ENCODE assay signal across 13 cellular contexts in the genomic region with DNA sequence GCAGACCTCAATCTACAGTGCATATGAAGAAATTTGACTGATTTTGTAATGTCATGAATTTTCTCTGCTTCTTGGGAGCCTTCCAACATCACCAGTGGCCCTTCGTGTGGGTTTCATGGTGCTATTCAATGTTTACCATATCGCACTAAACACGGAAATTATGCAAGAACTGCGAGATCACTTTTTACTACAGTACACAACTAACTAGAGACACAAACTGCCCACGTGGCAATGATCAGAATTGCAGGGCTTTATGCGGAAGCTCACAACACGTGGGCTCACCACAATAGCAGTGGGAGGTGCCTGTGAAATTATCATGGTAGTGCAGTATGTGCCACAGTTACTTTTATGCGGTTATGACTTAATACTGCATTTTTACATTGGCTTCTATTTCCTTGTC.
DNase-seq lines count a peak whose midpoint lies in the region; ATAC-seq, FAIRE-seq and TF ChIP-seq lines count a peak whose summit lies in the region.
"Had no signal": no experiment of that assay in that cellular context is flagged by ENCODE, and none has a peak within 500 bp of the region (broad histone marks: within the 10 kb centered on the region; RNA-seq: fewer than 3 reads in every experiment).

No MANE protein-coding gene starts in this region.

- no peak overlapping the region for H3K4me3 Mint-ChIP-seq in MCF 10A (ENCODE audit: unreplicated experiment)
- no peak overlapping the region for H3K4me3 Mint-ChIP-seq in activated CD4-positive, alpha-beta T cell treated with anti-CD3 and anti-CD28 coated beads, Interleukin-2, amount 10 ng/mL, durations not matched to agents 7 days and 5 days
- peak overlapping the region in 4 of 5 donors; percentile 36 to 56 (median 42) for H3K4me3 Mint-ChIP-seq in immature natural killer cell
- H3K4me3 Mint-ChIP-seq: T-helper 1 cell treated with Interleukin-12 subunit alpha and Interleukin-12 subunit beta and Interleukin-4 antibody, amounts not matched to agents 30 μg/mL and 1 μg/mL, for 36 hours had no signal

- H3K9me3 Mint-ChIP-seq in MCF 10A (ENCODE audit: unreplicated experiment) (no peaks in the 10 kb centered on the region), immature natural killer cell (peaks cover 0 to 2% (median 0%) of the 10 kb centered on the region in 6 donors)
- H3K9me3 Mint-ChIP-seq in activated CD4-positive, alpha-beta T cell treated with anti-CD3 and anti-CD28 coated beads, Interleukin-2, amount 10 ng/mL, durations not matched to agents 7 days and 5 days, result peaks cover 9% of the 10 kb centered on the region

- POLR2A ChIA-PET in MCF 10A (lab: Yijun Ruan, JAX), result interaction anchor here (1.1 kb wide), 1 partner anchor 450 kb away, joined by 3 read pairs; a partner anchor contains a TSS
- POLR2A ChIA-PET in activated CD4-positive, alpha-beta T cell treated with anti-CD3 and anti-CD28 coated beads, Interleukin-2, amount 10 ng/mL, durations not matched to agents 7 days and 5 days (lab: Charles Lee), result no interaction called here

- H3K36me3 Mint-ChIP-seq in MCF 10A (ENCODE audit: insufficient read depth, unreplicated experiment) (no peaks in the 10 kb centered on the region), immature natural killer cell (no peaks in the 10 kb centered on the region)
- no peaks in the 10 kb centered on the region for H3K36me3 Mint-ChIP-seq in activated CD4-positive, alpha-beta T cell treated with anti-CD3 and anti-CD28 coated beads, Interleukin-2, amount 10 ng/mL, durations not matched to agents 7 days and 5 days (ENCODE audit: low read depth)

- 74% methylated on average over 8 of the region's 8 CpGs for WGBS in mammary epithelial cell (ENCODE audit: low coverage, missing lambda C conversion rate)

- H2AFZ ChIP-seq in mammary epithelial cell (ENCODE audit: low read depth, low read length), result no peak overlapping the region

- H3K9me3 ChIP-seq in mammary epithelial cell (replicated peaks; ENCODE audit: insufficient read depth, low read length), result no peaks in the 10 kb centered on the region
- H3K9me3 ChIP-seq: BE2C, body of pancreas had no signal

- dilution Hi-C loops in mammary epithelial cell (cut with HindIII; ENCODE audit: low sequenced_read_pairs), result no loop called here

- in situ Hi-C loops in mammary epithelial cell (cut with MboI; ENCODE audit: low sequenced_read_pairs in 2 of 2), result no loop called here

- no peak overlapping the region for H3K4me2 ChIP-seq in mammary epithelial cell (ENCODE audit: insufficient read depth, low read depth, low read length)

- no TSS peak for BruUV-seq in MCF 10A (replicated peaks; lab: Mats Ljungman, UMichigan)
- BruUV-seq in mammary epithelial cell (replicated peaks; lab: Mats Ljungman, UMichigan), result no TSS peak

- H3K4me3 ChIP-seq in mammary epithelial cell (replicated peaks in 1 of 3; ENCODE audit: insufficient read depth in 1 of 3, low read depth in 2 of 3, low read length in 3 of 3), result no peak overlapping the region
- H3K4me3 ChIP-seq: body of pancreas, skin epidermis had no signal

- no peaks in the 10 kb centered on the region for H3K79me2 ChIP-seq in mammary epithelial cell (ENCODE audit: insufficient read depth, low read length)

- H3K27me3 ChIP-seq in mammary epithelial cell (ENCODE audit: insufficient read depth, low read length), result no peaks in the 10 kb centered on the region
- H3K27me3 ChIP-seq: BE2C, body of pancreas had no signal

- DNase-seq in MCF 10A (ENCODE audit: unreplicated experiment) (peak; percentile 84), mammary epithelial cell (no peak), immature natural killer cell (peak; percentile 70 to 83 (median 79)), D721Med (ENCODE audit: insufficient read length, low spot score) (no peak), NCI-H1105 (lab: John Stamatoyannopoulos, UW) (no peak), GM03348 (ENCODE audit: low spot score) (no peak)
- peak; percentile 9 for DNase-seq in activated CD4-positive, alpha-beta T cell treated with anti-CD3 and anti-CD28 coated beads, Interleukin-2, amount 10 ng/mL, durations not matched to agents 7 days and 5 days
- DNase-seq: BE2C, foreskin melanocyte had no signal

- H3K4me1 ChIP-seq in mammary epithelial cell (ENCODE audit: insufficient read depth, low read length), result peaks cover 5% of the 10 kb centered on the region
- H3K4me1 ChIP-seq: BE2C, body of pancreas had no signal

- H3K36me3 ChIP-seq in mammary epithelial cell (ENCODE audit: insufficient read depth, low read length), result no peaks in the 10 kb centered on the region
- H3K36me3 ChIP-seq: BE2C had no signal

- CTCF ChIA-PET in MCF 10A (lab: Yijun Ruan, JAX) (no interaction called here), mammary epithelial cell (lab: Charles Lee; ENCODE audit: low non-redundant PET) (no interaction called here)
- CTCF ChIA-PET in activated CD4-positive, alpha-beta T cell treated with anti-CD3 and anti-CD28 coated beads, Interleukin-2, amount 10 ng/mL, durations not matched to agents 7 days and 5 days (lab: Charles Lee), result no interaction called here

- no peak for TF ChIP-seq CTCF in MCF 10A (IDR thresholded peaks at IDR 0.05; ENCODE audit: unreplicated experiment)
- TF ChIP-seq CTCF in mammary epithelial cell (conservative IDR thresholded peaks at IDR 0.05 in 1 of 2, IDR thresholded peaks at IDR 0.05 in 1 of 2; ENCODE audit: extremely low read depth in 1 of 2, insufficient read depth in 1 of 2, low read depth in 1 of 2, low read length in 2 of 2), result no peak
- TF ChIP-seq CTCF in D721Med (IDR thresholded peaks at IDR 0.05; ENCODE audit: insufficient read depth, missing control alignments), result no peak

- no peak for FAIRE-seq in D721Med (lab: Jason Lieb, UNC)

- no peak overlapping the region for H3K27ac ChIP-seq in mammary epithelial cell (ENCODE audit: insufficient read depth, low read depth, low read length)
- H3K27ac ChIP-seq: body of pancreas, skin epidermis had no signal

- H4K20me1 ChIP-seq in mammary epithelial cell (ENCODE audit: insufficient read depth, low read length), result no peaks in the 10 kb centered on the region

- intact Hi-C loops in MCF 10A (cut with micrococcal nuclease) (no loop called here), mammary epithelial cell (cut with micrococcal nuclease) (no loop called here)

- H3K4me1 Mint-ChIP-seq in MCF 10A (ENCODE audit: insufficient read depth, unreplicated experiment) (no peaks in the 10 kb centered on the region), immature natural killer cell (peaks cover 29 to 34% of the 10 kb centered on the region in 2 donors)
- H3K4me1 Mint-ChIP-seq in activated CD4-positive, alpha-beta T cell treated with anti-CD3 and anti-CD28 coated beads, Interleukin-2, amount 10 ng/mL, durations not matched to agents 7 days and 5 days, result peaks cover 2% of the 10 kb centered on the region

- no peak overlapping the region for H3K9ac ChIP-seq in mammary epithelial cell (ENCODE audit: insufficient read depth, low read length)

- H3K27ac Mint-ChIP-seq in MCF 10A (ENCODE audit: low read depth, unreplicated experiment) (no peak overlapping the region), immature natural killer cell (peak overlapping the region; percentile 31 to 88 (median 63))
- H3K27ac Mint-ChIP-seq in activated CD4-positive, alpha-beta T cell treated with anti-CD3 and anti-CD28 coated beads, Interleukin-2, amount 10 ng/mL, durations not matched to agents 7 days and 5 days, result no peak overlapping the region
- H3K27ac Mint-ChIP-seq: T-helper 1 cell treated with Interleukin-12 subunit alpha and Interleukin-12 subunit beta and Interleukin-4 antibody, amounts not matched to agents 30 μg/mL and 1 μg/mL, for 36 hours had no signal

- H3K27me3 Mint-ChIP-seq in MCF 10A (ENCODE audit: insufficient read depth, unreplicated experiment) (no peaks in the 10 kb centered on the region), immature natural killer cell (ENCODE audit: low read depth in 3 of 3) (peaks cover 0 to 3% (median 2%) of the 10 kb centered on the region in 3 donors)
- H3K27me3 Mint-ChIP-seq in activated CD4-positive, alpha-beta T cell treated with anti-CD3 and anti-CD28 coated beads, Interleukin-2, amount 10 ng/mL, durations not matched to agents 7 days and 5 days, result peaks cover 12% of the 10 kb centered on the region

- ATAC-seq in GM21515 (IDR thresholded peaks at IDR 0.05; ENCODE audit: unreplicated experiment), result no peak
- ATAC-seq: body of pancreas had no signal

Comparison
In these comparisons a context has a peak if more than half of its experiments do, and no peak if none do; other contexts are left out.
1. DNase-seq: peak in MCF 10A (single experiment), activated CD4-positive, alpha-beta T cell treated with anti-CD3 and anti-CD28 coated beads, Interleukin-2, amount 10 ng/mL, durations not matched to agents 7 days and 5 days (single experiment) and immature natural killer cell (3 of 3); none in mammary epithelial cell (single experiment), D721Med (single experiment), NCI-H1105 (single experiment) and GM03348 (single experiment).
2. H3K27ac Mint-ChIP-seq: peak in immature natural killer cell (6 of 6); none in MCF 10A (single experiment) and activated CD4-positive, alpha-beta T cell treated with anti-CD3 and anti-CD28 coated beads, Interleukin-2, amount 10 ng/mL, durations not matched to agents 7 days and 5 days (single experiment).
3. H3K4me3 Mint-ChIP-seq: peak in immature natural killer cell (4 of 5); none in MCF 10A (single experiment) and activated CD4-positive, alpha-beta T cell treated with anti-CD3 and anti-CD28 coated beads, Interleukin-2, amount 10 ng/mL, durations not matched to agents 7 days and 5 days (single experiment).